1 cellular context compared by ENCODE assay signal in the genomic region with DNA sequence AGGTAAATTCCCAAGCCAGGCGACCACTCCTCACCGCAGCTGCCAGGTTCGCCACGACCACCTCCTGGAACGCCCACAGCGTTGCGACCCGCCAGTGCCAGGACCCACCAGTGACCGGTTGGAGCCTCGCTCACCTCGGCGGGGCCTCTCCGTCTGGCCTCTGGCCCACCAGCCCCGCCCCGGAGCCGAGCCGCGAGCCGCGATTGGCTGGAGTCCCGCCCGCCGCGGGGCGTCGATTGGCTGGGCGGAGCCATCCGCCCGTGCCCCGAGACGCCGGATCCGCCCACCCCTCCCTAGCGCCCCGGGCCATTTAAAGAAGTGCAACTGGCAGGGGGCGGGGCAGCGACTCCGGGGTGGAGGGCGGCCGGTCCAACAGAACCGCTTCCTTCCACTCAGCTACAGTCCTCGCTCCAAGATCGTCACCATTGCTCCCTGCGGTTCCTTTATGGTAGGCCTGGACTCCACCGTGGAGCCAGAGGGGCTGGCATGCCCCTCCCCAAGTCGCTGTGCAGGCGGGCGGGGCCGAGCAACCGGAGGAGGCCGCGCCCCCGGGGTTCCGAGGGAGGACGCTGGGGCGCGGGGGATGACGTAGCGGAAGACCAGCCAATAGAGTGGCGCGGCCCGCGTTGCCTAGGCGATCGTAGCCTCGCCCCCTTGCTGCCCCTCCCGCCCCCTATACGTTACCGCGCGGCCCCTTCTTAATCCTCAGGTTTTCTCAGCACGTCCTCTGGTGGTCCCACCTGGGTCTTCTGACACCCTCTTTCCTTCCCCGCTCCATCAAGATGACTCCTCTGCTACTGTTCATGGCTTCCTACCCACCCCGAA.
TF ChIP-seq lines count a peak whose summit lies in the region.

A gene with protein sequence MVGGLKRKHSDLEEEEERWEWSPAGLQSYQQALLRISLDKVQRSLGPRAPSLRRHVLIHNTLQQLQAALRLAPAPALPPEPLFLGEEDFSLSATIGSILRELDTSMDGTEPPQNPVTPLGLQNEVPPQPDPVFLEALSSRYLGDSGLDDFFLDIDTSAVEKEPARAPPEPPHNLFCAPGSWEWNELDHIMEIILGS (minus strand): TSS at position 155 of the 825 bp plus-strand sequence. CDS start 2,255 bp downstream, outside the sequence.

TF ChIP-seq in K562, 482 proteins besides CTCF, POLR2A, EP300 and RAD21 (continued from another document and continues in another):
- TF ChIP-seq, protein P1, sequence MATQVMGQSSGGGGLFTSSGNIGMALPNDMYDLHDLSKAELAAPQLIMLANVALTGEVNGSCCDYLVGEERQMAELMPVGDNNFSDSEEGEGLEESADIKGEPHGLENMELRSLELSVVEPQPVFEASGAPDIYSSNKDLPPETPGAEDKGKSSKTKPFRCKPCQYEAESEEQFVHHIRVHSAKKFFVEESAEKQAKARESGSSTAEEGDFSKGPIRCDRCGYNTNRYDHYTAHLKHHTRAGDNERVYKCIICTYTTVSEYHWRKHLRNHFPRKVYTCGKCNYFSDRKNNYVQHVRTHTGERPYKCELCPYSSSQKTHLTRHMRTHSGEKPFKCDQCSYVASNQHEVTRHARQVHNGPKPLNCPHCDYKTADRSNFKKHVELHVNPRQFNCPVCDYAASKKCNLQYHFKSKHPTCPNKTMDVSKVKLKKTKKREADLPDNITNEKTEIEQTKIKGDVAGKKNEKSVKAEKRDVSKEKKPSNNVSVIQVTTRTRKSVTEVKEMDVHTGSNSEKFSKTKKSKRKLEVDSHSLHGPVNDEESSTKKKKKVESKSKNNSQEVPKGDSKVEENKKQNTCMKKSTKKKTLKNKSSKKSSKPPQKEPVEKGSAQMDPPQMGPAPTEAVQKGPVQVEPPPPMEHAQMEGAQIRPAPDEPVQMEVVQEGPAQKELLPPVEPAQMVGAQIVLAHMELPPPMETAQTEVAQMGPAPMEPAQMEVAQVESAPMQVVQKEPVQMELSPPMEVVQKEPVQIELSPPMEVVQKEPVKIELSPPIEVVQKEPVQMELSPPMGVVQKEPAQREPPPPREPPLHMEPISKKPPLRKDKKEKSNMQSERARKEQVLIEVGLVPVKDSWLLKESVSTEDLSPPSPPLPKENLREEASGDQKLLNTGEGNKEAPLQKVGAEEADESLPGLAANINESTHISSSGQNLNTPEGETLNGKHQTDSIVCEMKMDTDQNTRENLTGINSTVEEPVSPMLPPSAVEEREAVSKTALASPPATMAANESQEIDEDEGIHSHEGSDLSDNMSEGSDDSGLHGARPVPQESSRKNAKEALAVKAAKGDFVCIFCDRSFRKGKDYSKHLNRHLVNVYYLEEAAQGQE (CRISPR knock-in tag; IDR thresholded peaks at IDR 0.05; ENCODE audit: low read depth): no peak
- TF ChIP-seq TAL1 (IDR thresholded peaks at IDR 0.05): no peak
- no peak for TF ChIP-seq CAMTA2 (CRISPR knock-in tag; conservative IDR thresholded peaks at IDR 0.05)
- no peak for TF ChIP-seq FIP1L1 (IDR thresholded peaks at IDR 0.05; ENCODE audit: low read depth, low read length, poor library complexity, severe bottlenecking)
- TF ChIP-seq, protein P2, sequence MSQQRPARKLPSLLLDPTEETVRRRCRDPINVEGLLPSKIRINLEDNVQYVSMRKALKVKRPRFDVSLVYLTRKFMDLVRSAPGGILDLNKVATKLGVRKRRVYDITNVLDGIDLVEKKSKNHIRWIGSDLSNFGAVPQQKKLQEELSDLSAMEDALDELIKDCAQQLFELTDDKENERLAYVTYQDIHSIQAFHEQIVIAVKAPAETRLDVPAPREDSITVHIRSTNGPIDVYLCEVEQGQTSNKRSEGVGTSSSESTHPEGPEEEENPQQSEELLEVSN (IDR thresholded peaks at IDR 0.05; ENCODE audit: borderline replicate concordance in 1 of 2, extremely low read depth in 1 of 2, insufficient read depth in 1 of 2, insufficient read length in 1 of 2, low read depth in 1 of 2, low read length in 1 of 2, poor library complexity in 1 of 2, severe bottlenecking in 1 of 2): peak in 1 of 2 experiments; percentile 27
- no peak; the same call in none of the 2 replicates for TF ChIP-seq MBD2 (IDR thresholded peaks at IDR 0.05; ENCODE audit: borderline replicate concordance, low read depth)
- no peak for TF ChIP-seq MEF2A (IDR thresholded peaks at IDR 0.05; ENCODE audit: control insufficient read depth, low read depth, low read length)
- TF ChIP-seq, protein P3, sequence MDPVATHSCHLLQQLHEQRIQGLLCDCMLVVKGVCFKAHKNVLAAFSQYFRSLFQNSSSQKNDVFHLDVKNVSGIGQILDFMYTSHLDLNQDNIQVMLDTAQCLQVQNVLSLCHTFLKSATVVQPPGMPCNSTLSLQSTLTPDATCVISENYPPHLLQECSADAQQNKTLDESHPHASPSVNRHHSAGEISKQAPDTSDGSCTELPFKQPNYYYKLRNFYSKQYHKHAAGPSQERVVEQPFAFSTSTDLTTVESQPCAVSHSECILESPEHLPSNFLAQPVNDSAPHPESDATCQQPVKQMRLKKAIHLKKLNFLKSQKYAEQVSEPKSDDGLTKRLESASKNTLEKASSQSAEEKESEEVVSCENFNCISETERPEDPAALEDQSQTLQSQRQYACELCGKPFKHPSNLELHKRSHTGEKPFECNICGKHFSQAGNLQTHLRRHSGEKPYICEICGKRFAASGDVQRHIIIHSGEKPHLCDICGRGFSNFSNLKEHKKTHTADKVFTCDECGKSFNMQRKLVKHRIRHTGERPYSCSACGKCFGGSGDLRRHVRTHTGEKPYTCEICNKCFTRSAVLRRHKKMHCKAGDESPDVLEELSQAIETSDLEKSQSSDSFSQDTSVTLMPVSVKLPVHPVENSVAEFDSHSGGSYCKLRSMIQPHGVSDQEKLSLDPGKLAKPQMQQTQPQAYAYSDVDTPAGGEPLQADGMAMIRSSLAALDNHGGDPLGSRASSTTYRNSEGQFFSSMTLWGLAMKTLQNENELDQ (CRISPR knock-in tag; IDR thresholded peaks at IDR 0.05; ENCODE audit: borderline replicate concordance): no peak
- peak; percentile 64 for TF ChIP-seq POLR2H (tag; IDR thresholded peaks at IDR 0.05; ENCODE audit: low read depth)
- TF ChIP-seq GABPB2 (CRISPR knock-in tag; conservative IDR thresholded peaks at IDR 0.05): no peak
- TF ChIP-seq PHB (CRISPR knock-in tag; IDR thresholded peaks at IDR 0.05): no peak
- TF ChIP-seq HDAC8 (tag; IDR thresholded peaks at IDR 0.05): no peak
- TF ChIP-seq BHLHE40 (IDR thresholded peaks at IDR 0.05; ENCODE audit: low read length): peak; percentile 55; the same call in 1 of the 2 replicates
- no peak for TF ChIP-seq ELF2 (CRISPR knock-in tag; IDR thresholded peaks at IDR 0.05)
- TF ChIP-seq MTA2 (IDR thresholded peaks at IDR 0.05; ENCODE audit: low read depth): peak; percentile 45; the same call in 1 of the 2 replicates
- TF ChIP-seq NUFIP1 (IDR thresholded peaks at IDR 0.05; ENCODE audit: partially characterized antibody): no peak
- TF ChIP-seq, protein P4, sequence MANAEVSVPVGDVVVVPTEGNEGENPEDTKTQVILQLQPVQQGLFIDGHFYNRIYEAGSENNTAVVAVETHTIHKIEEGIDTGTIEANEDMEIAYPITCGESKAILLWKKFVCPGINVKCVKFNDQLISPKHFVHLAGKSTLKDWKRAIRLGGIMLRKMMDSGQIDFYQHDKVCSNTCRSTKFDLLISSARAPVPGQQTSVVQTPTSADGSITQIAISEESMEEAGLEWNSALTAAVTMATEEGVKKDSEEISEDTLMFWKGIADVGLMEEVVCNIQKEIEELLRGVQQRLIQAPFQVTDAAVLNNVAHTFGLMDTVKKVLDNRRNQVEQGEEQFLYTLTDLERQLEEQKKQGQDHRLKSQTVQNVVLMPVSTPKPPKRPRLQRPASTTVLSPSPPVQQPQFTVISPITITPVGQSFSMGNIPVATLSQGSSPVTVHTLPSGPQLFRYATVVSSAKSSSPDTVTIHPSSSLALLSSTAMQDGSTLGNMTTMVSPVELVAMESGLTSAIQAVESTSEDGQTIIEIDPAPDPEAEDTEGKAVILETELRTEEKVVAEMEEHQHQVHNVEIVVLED (CRISPR knock-in tag; IDR thresholded peaks at IDR 0.05): no peak
- peak; percentile 73 for TF ChIP-seq POLR2AphosphoS5 (IDR thresholded peaks at IDR 0.05; ENCODE audit: control insufficient read depth, insufficient read depth, low read depth, low read length)
- TF ChIP-seq RNF2 (IDR thresholded peaks at IDR 0.05): 0 out of 2 replicates have a peak, but pooled peaks have one; percentile 56
- peak; percentile 84 for TF ChIP-seq BRD9 (IDR thresholded peaks at IDR 0.05; ENCODE audit: low read depth, partially characterized antibody)
- TF ChIP-seq, protein P5, sequence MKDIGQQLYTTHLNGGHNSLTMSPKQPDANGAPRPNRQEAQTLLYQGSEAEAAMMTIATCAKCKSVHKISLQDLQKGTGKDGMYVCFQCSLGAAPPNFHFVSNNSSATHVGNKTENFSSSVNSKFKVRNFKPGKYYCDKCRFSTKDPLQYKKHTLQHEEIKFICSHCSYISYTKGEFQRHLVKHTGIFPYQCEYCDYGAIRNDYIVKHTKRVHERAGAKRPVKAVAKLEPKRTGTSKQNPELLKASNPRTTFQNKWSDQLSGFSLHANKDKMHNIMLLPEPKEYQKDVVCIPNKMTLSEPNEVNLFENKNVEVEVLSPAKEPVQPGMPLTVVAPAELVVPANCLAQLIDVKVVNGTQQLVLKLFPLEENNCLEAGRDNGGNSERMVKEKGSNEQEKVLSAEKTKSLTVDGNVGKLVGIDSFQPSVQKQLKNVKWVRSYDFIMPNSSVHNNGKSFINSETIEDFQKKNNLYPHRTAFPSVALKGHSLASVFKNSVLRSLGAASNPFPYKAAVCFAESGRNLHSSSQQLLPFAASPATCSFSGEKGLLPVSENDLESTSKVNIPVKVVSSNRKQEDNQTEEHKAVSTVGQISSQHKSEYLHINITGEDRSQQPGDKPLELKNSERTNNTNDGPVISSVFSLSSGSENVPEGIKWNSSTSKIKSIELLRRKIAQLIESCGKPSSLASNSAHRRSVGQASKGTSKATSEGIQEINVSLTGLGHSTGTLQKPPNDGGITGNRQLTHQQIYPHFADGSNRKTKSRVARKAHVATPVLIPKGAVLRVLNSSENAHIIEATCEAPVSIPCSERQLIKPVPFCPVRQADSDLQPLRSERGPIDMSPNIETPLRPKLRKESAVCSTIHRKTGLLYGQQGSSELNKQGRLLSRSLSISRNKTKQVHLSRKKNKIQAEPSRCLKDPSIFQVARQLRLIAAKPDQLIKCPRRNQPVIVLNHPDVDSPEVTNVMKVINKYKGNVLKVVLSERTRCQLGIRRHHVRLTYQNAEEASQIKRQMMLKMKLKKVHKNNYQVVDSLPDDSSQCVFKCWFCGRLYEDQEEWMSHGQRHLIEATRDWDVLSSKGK (CRISPR knock-in tag; IDR thresholded peaks at IDR 0.05): no peak
- no peak for TF ChIP-seq TCF7 (IDR thresholded peaks at IDR 0.05; ENCODE audit: borderline replicate concordance)
- TF ChIP-seq CC2D1A (IDR thresholded peaks at IDR 0.05): peak; percentile 45; the same call in 1 of the 2 replicates
- TF ChIP-seq NBN (IDR thresholded peaks at IDR 0.05; ENCODE audit: low read depth): peak; percentile 63; the same call in 1 of the 2 replicates
- TF ChIP-seq, protein P6, sequence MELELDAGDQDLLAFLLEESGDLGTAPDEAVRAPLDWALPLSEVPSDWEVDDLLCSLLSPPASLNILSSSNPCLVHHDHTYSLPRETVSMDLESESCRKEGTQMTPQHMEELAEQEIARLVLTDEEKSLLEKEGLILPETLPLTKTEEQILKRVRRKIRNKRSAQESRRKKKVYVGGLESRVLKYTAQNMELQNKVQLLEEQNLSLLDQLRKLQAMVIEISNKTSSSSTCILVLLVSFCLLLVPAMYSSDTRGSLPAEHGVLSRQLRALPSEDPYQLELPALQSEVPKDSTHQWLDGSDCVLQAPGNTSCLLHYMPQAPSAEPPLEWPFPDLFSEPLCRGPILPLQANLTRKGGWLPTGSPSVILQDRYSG (tag; conservative IDR thresholded peaks at IDR 0.05; ENCODE audit: low read depth): no peak
- peak; percentile 52; the same call in 1 of the 2 replicates for TF ChIP-seq MXI1 (IDR thresholded peaks at IDR 0.05; ENCODE audit: low read depth, low read length)
- TF ChIP-seq PCBP1 (IDR thresholded peaks at IDR 0.05; ENCODE audit: low read depth, low read length, poor library complexity, severe bottlenecking): no peak
- TF ChIP-seq, protein P7, sequence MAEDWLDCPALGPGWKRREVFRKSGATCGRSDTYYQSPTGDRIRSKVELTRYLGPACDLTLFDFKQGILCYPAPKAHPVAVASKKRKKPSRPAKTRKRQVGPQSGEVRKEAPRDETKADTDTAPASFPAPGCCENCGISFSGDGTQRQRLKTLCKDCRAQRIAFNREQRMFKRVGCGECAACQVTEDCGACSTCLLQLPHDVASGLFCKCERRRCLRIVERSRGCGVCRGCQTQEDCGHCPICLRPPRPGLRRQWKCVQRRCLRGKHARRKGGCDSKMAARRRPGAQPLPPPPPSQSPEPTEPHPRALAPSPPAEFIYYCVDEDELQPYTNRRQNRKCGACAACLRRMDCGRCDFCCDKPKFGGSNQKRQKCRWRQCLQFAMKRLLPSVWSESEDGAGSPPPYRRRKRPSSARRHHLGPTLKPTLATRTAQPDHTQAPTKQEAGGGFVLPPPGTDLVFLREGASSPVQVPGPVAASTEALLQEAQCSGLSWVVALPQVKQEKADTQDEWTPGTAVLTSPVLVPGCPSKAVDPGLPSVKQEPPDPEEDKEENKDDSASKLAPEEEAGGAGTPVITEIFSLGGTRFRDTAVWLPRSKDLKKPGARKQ (CRISPR knock-in tag; IDR thresholded peaks at IDR 0.05): no peak
- TF ChIP-seq SIN3B (IDR thresholded peaks at IDR 0.05; ENCODE audit: low read depth): no peak; the same call in 1 of the 2 replicates
- no peak for TF ChIP-seq TCF3 (CRISPR knock-in tag; IDR thresholded peaks at IDR 0.05)
- TF ChIP-seq RBBP5 (IDR thresholded peaks at IDR 0.05; ENCODE audit: borderline replicate concordance, insufficient read depth, low read length, poor library complexity, severe bottlenecking): no peak
